12 cellular contexts compared by ENCODE assay signal in genomic region chr13:77507931-77508776, GRCh38. TPM values are rescaled to one million over a fixed set of nuclear protein-coding genes. Genes with fewer than 3 reads are reported as not detected.
DNase-seq lines count a peak whose midpoint lies in the region; ATAC-seq, FAIRE-seq and TF ChIP-seq lines count a peak whose summit lies in the region.
"Had no signal": no experiment of that assay in that cellular context is flagged by ENCODE, and none has a peak within 500 bp of the region (broad histone marks: within the 10 kb centered on the region; RNA-seq: fewer than 3 reads in every experiment).

No MANE protein-coding gene starts in this region.

- intact Hi-C loops in mammary epithelial cell (cut with micrococcal nuclease) = loop anchor here (5.0 kb wide), 1 partner anchor 49 kb away; no protein-coding TSS in a partner anchor

- FAIRE-seq in frontal cortex (lab: Jason Lieb, UNC) = no peak
- FAIRE-seq: TTC549 had no signal

- no peak overlapping the region for H3K4me3 ChIP-seq in mammary epithelial cell (replicated peaks in 1 of 3; ENCODE audit: insufficient read depth in 1 of 3, low read depth in 2 of 3, low read length in 3 of 3)

- WGBS in mammary epithelial cell (ENCODE audit: low coverage, missing lambda C conversion rate) = 3% methylated on average over 5 of the region's 5 CpGs

- peak; percentile 30 for DNase-seq in GM04504 (ENCODE audit: low read depth)
- DNase-seq in NCI-H1092 treated with DMSO at 0.1 percent for 48 hours (lab: John Stamatoyannopoulos, UW) = peak; percentile 59
- DNase-seq in mammary epithelial cell = peak; percentile 92
- peak; percentile 91 for DNase-seq in renal cortical epithelial cell (ENCODE audit: low read depth)
- DNase-seq in frontal cortex (ENCODE audit: low spot score in 2 of 2) = no peak
- DNase-seq: activated naive CD4-positive, alpha-beta T cell treated with anti-CD3 and anti-CD28 coated beads, Interleukin-2, amount 10 ng/mL, durations not matched to agents 7 days and 5 days; natural killer cell; NCI-H345 had no signal

- H3K4me1 ChIP-seq in mammary epithelial cell (ENCODE audit: insufficient read depth, low read length) = peaks cover 19% of the 10 kb centered on the region

- peaks cover 3% of the 10 kb centered on the region for H4K20me1 ChIP-seq in mammary epithelial cell (ENCODE audit: insufficient read depth, low read length)

- no peaks in the 10 kb centered on the region for H3K79me2 ChIP-seq in mammary epithelial cell (ENCODE audit: insufficient read depth, low read length)

- H3K4me2 ChIP-seq in mammary epithelial cell (ENCODE audit: insufficient read depth, low read depth, low read length) = peak overlapping the region; percentile 51

- no peak overlapping the region for H3K27ac ChIP-seq in mammary epithelial cell (ENCODE audit: insufficient read depth, low read depth, low read length)

- in situ Hi-C loops in mammary epithelial cell (cut with MboI; ENCODE audit: low sequenced_read_pairs in 2 of 2) = no loop called here

- no peaks in the 10 kb centered on the region for H3K9me3 ChIP-seq in mammary epithelial cell (replicated peaks; ENCODE audit: insufficient read depth, low read length)

- no peak for TF ChIP-seq CTCF in mammary epithelial cell (conservative IDR thresholded peaks at IDR 0.05 in 1 of 2, IDR thresholded peaks at IDR 0.05 in 1 of 2; ENCODE audit: extremely low read depth in 1 of 2, insufficient read depth in 1 of 2, low read depth in 1 of 2, low read length in 2 of 2)

- H3K27me3 ChIP-seq in mammary epithelial cell (ENCODE audit: insufficient read depth, low read length) = peaks cover 18% of the 10 kb centered on the region

- CTCF ChIA-PET in mammary epithelial cell (lab: Charles Lee; ENCODE audit: low non-redundant PET) = no interaction called here

- BruUV-seq in mammary epithelial cell (replicated peaks; lab: Mats Ljungman, UMichigan) = no TSS peak

- no peaks in the 10 kb centered on the region for H3K36me3 ChIP-seq in mammary epithelial cell (ENCODE audit: insufficient read depth, low read length)

- dilution Hi-C loops in mammary epithelial cell (cut with HindIII; ENCODE audit: low sequenced_read_pairs) = no loop called here

- ATAC-seq in HG02884 (IDR thresholded peaks at IDR 0.05; ENCODE audit: unreplicated experiment) (no peak), GM19023 (IDR thresholded peaks at IDR 0.05; ENCODE audit: unreplicated experiment) (no peak)
- ATAC-seq: natural killer cell had no signal

- no peak overlapping the region for H2AFZ ChIP-seq in mammary epithelial cell (ENCODE audit: low read depth, low read length)

- no peak overlapping the region for H3K9ac ChIP-seq in mammary epithelial cell (ENCODE audit: insufficient read depth, low read length)

RNA-seq across cellular contexts. Expression of gene SCEL, which starts 27.4 kb away (rescaled TPM):
- total RNA-seq in mammary epithelial cell = 1 to 10 TPM in 1 of 2 donors, under 1 TPM in 1; 0.17 to 1.7 TPM
- 1.3 TPM for polyA plus RNA-seq in mammary epithelial cell
- polyA minus RNA-seq in mammary epithelial cell = 0.88 TPM
- total RNA-seq in renal cortical epithelial cell = 4.6 and 255 TPM in 2 replicates
- total RNA-seq in frontal cortex = 0.41 TPM
- total RNA-seq: glomerular endothelial cell, natural killer cell had no signal

Comparison
In these comparisons a context has a peak if more than half of its experiments do, and no peak if none do; other contexts are left out.
1. DNase-seq: peak in GM04504 (single experiment), NCI-H1092 treated with DMSO at 0.1 percent for 48 hours (single experiment), mammary epithelial cell (single experiment) and renal cortical epithelial cell (single experiment); none in frontal cortex (0 of 2).